ENCODE assay signal across 27 cellular contexts in the genomic region with DNA sequence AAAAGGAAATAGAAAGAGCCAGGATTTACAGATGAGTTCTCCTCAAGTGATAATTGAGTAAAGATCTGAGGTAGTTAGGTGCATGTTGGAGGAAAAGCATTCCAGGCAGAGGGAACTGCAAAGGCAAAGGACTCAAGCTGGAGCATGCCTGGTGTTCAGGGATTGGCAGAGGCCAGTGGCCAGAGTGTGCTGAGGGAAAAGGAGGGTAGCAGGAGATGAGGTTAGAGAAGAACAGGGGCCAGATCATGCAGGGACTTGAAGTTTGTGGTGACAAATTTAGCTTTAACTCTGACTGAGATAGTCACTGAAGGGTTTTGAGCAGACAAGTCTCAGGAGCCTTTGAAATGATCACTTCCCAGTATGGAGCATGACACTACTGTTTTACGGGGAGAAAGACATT.
"Had no signal": no experiment of that assay in that cellular context is flagged by ENCODE, and none has a peak within 500 bp of the region (broad histone marks: within the 10 kb centered on the region; RNA-seq: fewer than 3 reads in every experiment).

No MANE protein-coding gene starts in this region.

- FAIRE-seq: TTC549 had no signal

- H3K4me2 ChIP-seq: SK-N-SH had no signal

- H3K9ac ChIP-seq: SK-N-SH had no signal

- H3K27me3 ChIP-seq: cardiac muscle cell, MG63, Peyer's patch had no signal

- ATAC-seq: activated naive CD8-positive, alpha-beta T cell treated with anti-CD3 and anti-CD28 coated beads, Interleukin-2, amount 50 U/mL, for 24 hours; activated T-cell treated with anti-CD3 and anti-CD28 coated beads, Interleukin-2, amount 50 U/mL, for 4 hours had no signal

- H3K4me3 ChIP-seq: cardiac muscle cell, MG63, Peyer's patch, SJSA1 had no signal

- H3K4me1 ChIP-seq: Peyer's patch, SJSA1 had no signal

- H3K27ac ChIP-seq: cardiac muscle cell, Peyer's patch, SJSA1 had no signal

- H3K9me3 ChIP-seq: Peyer's patch, SJSA1, SK-N-SH had no signal

- DNase-seq: activated CD4-positive, alpha-beta T cell treated with anti-CD3 and anti-CD28 coated beads, Interleukin-2, amount 10 ng/mL, durations not matched to agents 24 days and 14 days; activated CD4-positive, alpha-beta T cell treated with anti-CD3 and anti-CD28 coated beads, Interleukin-2, amount 50 U/mL, for 4 hours; activated CD8-positive, alpha-beta memory T cell treated with anti-CD3 and anti-CD28 coated beads, Interleukin-2, amount 50 U/mL, for 4 hours; activated effector memory CD4-positive, alpha-beta T cell treated with Interleukin-2 at 50 U/mL for 16 hours; activated naive CD4-positive, alpha-beta T cell treated with anti-CD3 and anti-CD28 coated beads, Interleukin-2, amount 10 ng/mL, durations not matched to agents 7 days and 5 days; activated naive CD8-positive, alpha-beta T cell treated with anti-CD3 and anti-CD28 coated beads, Interleukin-2, amount 50 U/mL, for 24 hours; activated T-cell treated with anti-CD3 and anti-CD28 coated beads for 4 hours; activated T-cell treated with anti-CD3 and anti-CD28 coated beads, Interleukin-2, amount 50 U/mL, for 4 hours; anterior cingulate cortex; Kasumi-1; KG1; MG63; MV-4-11; NCI-H1092; NCI-H1436 treated with DMSO at 0.1 percent for 48 hours; NCI-H187; NCI-H2029 treated with DMSO at 0.1 percent for 48 hours; NCI-H226; NCI-H446 treated with DMSO at 0.1 percent for 48 hours; NCI-H524 treated with DMSO at 0.1 percent for 48 hours; Peyer's patch; RPMI8226; SHP77 treated with DMSO at 0.1 percent for 48 hours; SK-N-SH had no signal

- H3K36me3 ChIP-seq: cardiac muscle cell, MG63, Peyer's patch, SJSA1 had no signal
